Comparison of ENCODE assay signal across 12 cellular contexts in the genomic region with DNA sequence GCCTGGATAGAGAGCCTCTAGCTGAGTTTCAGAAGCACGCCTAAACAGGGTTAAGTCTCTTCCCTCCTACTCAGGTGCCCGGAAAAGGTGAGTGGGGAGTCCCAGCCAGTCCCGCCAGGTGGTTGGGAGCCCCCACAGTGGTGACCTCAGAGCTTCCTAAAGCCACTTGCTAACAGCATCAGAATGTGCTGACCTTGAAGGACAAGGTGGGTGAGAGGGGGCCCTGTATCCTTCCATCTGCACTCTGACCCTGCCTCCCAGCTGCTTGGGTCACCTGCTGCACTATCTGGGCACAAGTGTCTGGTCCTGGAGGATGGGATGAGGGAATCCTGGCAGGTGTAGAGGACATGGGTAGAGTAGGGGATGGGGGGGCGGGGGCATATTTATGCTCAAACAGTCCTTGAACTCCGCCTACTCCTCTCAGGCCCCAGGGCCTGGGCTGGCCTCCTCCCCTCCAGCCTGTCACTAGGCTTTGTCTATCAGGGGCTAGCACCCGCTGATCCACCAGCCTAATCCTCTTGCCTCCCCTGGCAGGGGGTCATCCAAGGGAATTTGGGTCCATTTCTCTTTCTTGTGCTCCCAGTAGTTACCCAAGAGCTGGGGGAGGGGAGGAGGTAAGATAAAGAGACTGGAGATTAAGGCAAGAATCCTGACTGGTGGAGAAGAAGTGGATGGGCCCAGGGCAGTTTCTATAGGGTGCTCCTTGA. TPM values are rescaled to one million over a fixed set of nuclear protein-coding genes. Genes with fewer than 3 reads are reported as not detected.
DNase-seq lines count a peak whose midpoint lies in the region; ATAC-seq and TF ChIP-seq lines count a peak whose summit lies in the region.
"Had no signal": no experiment of that assay in that cellular context is flagged by ENCODE, and none has a peak within 500 bp of the region (broad histone marks: within the 10 kb centered on the region; RNA-seq: fewer than 3 reads in every experiment).

No MANE protein-coding gene starts in this region.

- H3K27me3 Mint-ChIP-seq in osteocyte (ENCODE audit: unreplicated experiment), result peaks cover 6% of the 10 kb centered on the region
- H3K27me3 Mint-ChIP-seq in activated CD8-positive, alpha-beta T cell treated with anti-CD3 and anti-CD28 coated beads for 36 hours, result no peaks in the 10 kb centered on the region

- no peak for ATAC-seq in activated CD8-positive, alpha-beta T cell treated with anti-CD3 and anti-CD28 coated beads for 36 hours

- H3K4me1 ChIP-seq in HUES48 (ENCODE audit: control insufficient read depth, insufficient read depth, low read length), result peaks cover 61% of the 10 kb centered on the region

- no peak for TF ChIP-seq CTCF in osteocyte (IDR thresholded peaks at IDR 0.05)
- TF ChIP-seq CTCF in activated CD8-positive, alpha-beta T cell treated with anti-CD3 and anti-CD28 coated beads for 36 hours (IDR thresholded peaks at IDR 0.05), result no peak

- H3K4me3 ChIP-seq in HUES48 (ENCODE audit: low read depth, low read length), result peak overlapping the region; percentile 12; the same call in 1 of the 2 replicates

- H3K36me3 ChIP-seq in HUES48 (ENCODE audit: control insufficient read depth, insufficient read depth, low read length), result no peaks in the 10 kb centered on the region

- H3K4me3 Mint-ChIP-seq in osteocyte (ENCODE audit: unreplicated experiment), result no peak overlapping the region
- no peak overlapping the region for H3K4me3 Mint-ChIP-seq in activated CD8-positive, alpha-beta T cell treated with anti-CD3 and anti-CD28 coated beads for 36 hours

- DNase-seq in amniotic epithelial cell (ENCODE audit: low read depth), result peak; percentile 39
- peak; percentile 77 for DNase-seq in osteocyte (ENCODE audit: extremely low spot score, unreplicated experiment)
- DNase-seq in activated CD8-positive, alpha-beta T cell treated with anti-CD3 and anti-CD28 coated beads for 36 hours, result no peak
- DNase-seq in NCI-H1417 (lab: John Stamatoyannopoulos, UW), result no peak
- no peak for DNase-seq in inferior parietal cortex (ENCODE audit: extremely low spot score)
- DNase-seq: activated CD4-positive, alpha-beta T cell treated with anti-CD3 and anti-CD28 coated beads for 4 hours; activated effector memory CD4-positive, alpha-beta T cell treated with anti-CD3 and anti-CD28 coated beads, Interleukin-2, amount 50 U/mL, for 16 hours; central memory CD4-positive, alpha-beta T cell had no signal

- CTCF ChIA-PET in activated CD8-positive, alpha-beta T cell treated with anti-CD3 and anti-CD28 coated beads for 36 hours (lab: Charles Lee), result interaction anchor here (1.4 to 15.0 kb wide), 3 partner anchors 19 to 97 kb away, joined by 3 to 241 read pairs (median 28); no protein-coding TSS in a partner anchor

- no peaks in the 10 kb centered on the region for H3K9me3 Mint-ChIP-seq in osteocyte (ENCODE audit: unreplicated experiment)
- H3K9me3 Mint-ChIP-seq in activated CD8-positive, alpha-beta T cell treated with anti-CD3 and anti-CD28 coated beads for 36 hours, result no peaks in the 10 kb centered on the region

- peaks cover 8% of the 10 kb centered on the region for H3K4me1 Mint-ChIP-seq in osteocyte (ENCODE audit: unreplicated experiment)
- H3K4me1 Mint-ChIP-seq in activated CD8-positive, alpha-beta T cell treated with anti-CD3 and anti-CD28 coated beads for 36 hours (ENCODE audit: low read depth), result peaks cover 14% of the 10 kb centered on the region

- peak overlapping the region; percentile 72 for H3K27ac ChIP-seq in HUES48 (ENCODE audit: low read depth, low read length)

- no peak overlapping the region for H3K27ac Mint-ChIP-seq in osteocyte (ENCODE audit: unreplicated experiment)
- no peak overlapping the region for H3K27ac Mint-ChIP-seq in activated CD8-positive, alpha-beta T cell treated with anti-CD3 and anti-CD28 coated beads for 36 hours

- H3K9me3 ChIP-seq in HUES48 (ENCODE audit: control insufficient read depth, insufficient read depth, low read length), result no peaks in the 10 kb centered on the region

- H3K9ac ChIP-seq in HUES48 (ENCODE audit: low read depth, low read length), result no peak overlapping the region

- peaks cover 18% of the 10 kb centered on the region for H3K27me3 ChIP-seq in HUES48 (ENCODE audit: control insufficient read depth, insufficient read depth, low read length)

- POLR2A ChIA-PET in activated CD8-positive, alpha-beta T cell treated with anti-CD3 and anti-CD28 coated beads for 36 hours (lab: Charles Lee), result no interaction called here

- intact Hi-C loops in activated CD8-positive, alpha-beta T cell treated with anti-CD3 and anti-CD28 coated beads for 36 hours (cut with micrococcal nuclease), result no loop called here

- H3K36me3 Mint-ChIP-seq in osteocyte (ENCODE audit: unreplicated experiment), result no peaks in the 10 kb centered on the region
- no peaks in the 10 kb centered on the region for H3K36me3 Mint-ChIP-seq in activated CD8-positive, alpha-beta T cell treated with anti-CD3 and anti-CD28 coated beads for 36 hours (ENCODE audit: low read depth)

RNA-seq across cellular contexts. Expression of a gene that starts 3.4 kb away (rescaled TPM):
- total RNA-seq in osteocyte, result 0.11 and 0.24 TPM in 2 replicates
- total RNA-seq in activated CD8-positive, alpha-beta T cell treated with anti-CD3 and anti-CD28 coated beads for 36 hours, result under 1 TPM; 0.61 to 0.96 TPM

RNA-seq across cellular contexts. Expression of a gene that starts 31.6 kb away (rescaled TPM):
- total RNA-seq in osteocyte, result not detected in 2 replicates
- not detected for total RNA-seq in activated CD8-positive, alpha-beta T cell treated with anti-CD3 and anti-CD28 coated beads for 36 hours
- total RNA-seq: lower leg skin, NCI-H460, omental fat pad had no signal

RNA-seq across cellular contexts. Expression of a gene that starts 37.4 kb away (rescaled TPM):
- 8.4 and 9.3 TPM in 2 replicates for total RNA-seq in osteocyte
- not detected for total RNA-seq in activated CD8-positive, alpha-beta T cell treated with anti-CD3 and anti-CD28 coated beads for 36 hours
- total RNA-seq: NCI-H460 had no signal

RNA-seq across cellular contexts. Expression of a gene that starts 43.8 kb away (rescaled TPM):
- total RNA-seq in osteocyte, result 28.9 and 30.2 TPM in 2 replicates
- 10 to 100 TPM; 30.2 to 31.9 TPM for total RNA-seq in activated CD8-positive, alpha-beta T cell treated with anti-CD3 and anti-CD28 coated beads for 36 hours

RNA-seq across cellular contexts. Expression of a gene that starts 44.9 kb away (rescaled TPM):
- total RNA-seq in osteocyte, result 11.3 and 14.0 TPM in 2 replicates
- under 1 TPM; 0.18 to 0.40 TPM for total RNA-seq in activated CD8-positive, alpha-beta T cell treated with anti-CD3 and anti-CD28 coated beads for 36 hours
- total RNA-seq: NCI-H460 had no signal

Comparison
In these comparisons a context has a peak if more than half of its experiments do, and no peak if none do; other contexts are left out.
1. DNase-seq: peak in amniotic epithelial cell (single experiment) and osteocyte (single experiment); none in activated CD8-positive, alpha-beta T cell treated with anti-CD3 and anti-CD28 coated beads for 36 hours (single experiment), NCI-H1417 (0 of 3) and inferior parietal cortex (single experiment).